In the genomic region with DNA sequence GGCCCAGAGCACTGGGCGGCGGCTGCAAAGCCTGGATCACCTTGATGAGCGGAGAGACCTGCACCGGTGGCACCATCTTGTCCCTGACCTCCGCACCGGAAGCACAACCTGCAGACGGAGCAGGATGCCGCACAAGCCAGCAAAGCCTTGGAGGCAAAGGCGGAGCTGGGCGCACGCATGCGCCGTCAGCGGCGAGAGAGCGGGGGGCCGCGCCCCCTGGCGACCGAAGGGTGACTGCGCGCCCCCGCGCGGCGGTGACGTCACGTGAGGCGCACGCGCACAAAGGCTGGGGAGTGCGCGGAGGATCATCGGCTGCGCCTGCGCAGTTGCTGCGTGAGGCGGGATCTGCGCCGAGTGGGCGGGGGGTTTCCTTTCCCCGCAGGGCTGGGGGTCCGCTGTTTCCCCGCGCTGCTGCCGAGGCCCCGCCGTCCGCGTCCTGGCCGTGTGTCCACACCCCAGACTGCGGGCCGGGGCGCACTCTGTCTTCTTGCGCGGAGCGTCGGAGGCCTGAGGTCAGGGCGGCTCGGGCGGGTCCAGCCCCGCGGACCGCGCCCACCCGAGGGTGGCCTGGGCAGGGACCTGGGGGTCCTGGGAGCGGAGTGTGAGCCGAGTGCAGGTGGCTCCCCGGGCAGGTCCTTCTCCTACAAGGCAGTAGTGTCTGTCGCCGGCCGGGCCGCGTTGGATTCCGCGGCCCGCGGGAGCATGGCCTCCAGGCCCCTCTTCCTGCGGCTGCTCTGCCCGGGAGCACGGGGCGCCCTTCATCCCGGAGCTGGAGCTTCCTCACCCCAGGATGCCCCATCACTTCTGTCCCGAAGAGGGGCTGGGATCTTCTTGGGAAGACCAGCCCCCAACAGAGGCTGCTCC, we compare ENCODE assay signal across 1 cellular context.
TF ChIP-seq lines count a peak whose summit lies in the region.

TSS of gene ATP5ME (minus strand) at position 105 of the 864 bp plus-strand sequence. CDS start at position 76, 29 bp downstream.
A gene with protein sequence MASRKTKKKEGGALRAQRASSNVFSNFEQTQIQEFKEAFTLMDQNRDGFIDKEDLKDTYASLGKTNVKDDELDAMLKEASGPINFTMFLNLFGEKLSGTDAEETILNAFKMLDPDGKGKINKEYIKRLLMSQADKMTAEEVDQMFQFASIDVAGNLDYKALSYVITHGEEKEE (plus strand): TSS at position 371 of the 864 bp plus-strand sequence. CDS start 3,485 bp downstream, outside the sequence.

TF ChIP-seq in HepG2, 621 proteins besides CTCF, POLR2A, EP300 and RAD21 (continued from another document and continues in another):
- TF ChIP-seq RNF219 (CRISPR knock-in tag; IDR thresholded peaks at IDR 0.05), result no peak
- TF ChIP-seq, protein P1, sequence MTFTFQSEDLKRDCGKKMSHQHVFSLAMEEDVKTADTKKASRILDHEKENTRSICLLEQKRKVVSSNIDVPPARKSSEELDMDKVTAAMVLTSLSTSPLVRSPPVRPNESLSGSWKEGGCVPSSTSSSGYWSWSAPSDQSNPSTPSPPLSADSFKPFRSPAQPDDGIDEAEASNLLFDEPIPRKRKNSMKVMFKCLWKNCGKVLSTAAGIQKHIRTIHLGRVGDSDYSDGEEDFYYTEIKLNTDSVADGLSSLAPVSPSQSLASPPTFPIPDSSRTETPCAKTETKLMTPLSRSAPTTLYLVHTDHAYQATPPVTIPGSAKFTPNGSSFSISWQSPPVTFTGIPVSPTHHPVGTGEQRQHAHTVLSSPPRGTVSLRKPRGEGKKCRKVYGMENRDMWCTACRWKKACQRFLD (CRISPR knock-in tag; IDR thresholded peaks at IDR 0.05; ENCODE audit: borderline replicate concordance), result peak; percentile 82; the same call in 1 of the 2 replicates
- peak; percentile 84; the same call in 1 of the 2 replicates for TF ChIP-seq ZSCAN21 (CRISPR knock-in tag; IDR thresholded peaks at IDR 0.05; ENCODE audit: borderline replicate concordance)
- TF ChIP-seq, protein P2, sequence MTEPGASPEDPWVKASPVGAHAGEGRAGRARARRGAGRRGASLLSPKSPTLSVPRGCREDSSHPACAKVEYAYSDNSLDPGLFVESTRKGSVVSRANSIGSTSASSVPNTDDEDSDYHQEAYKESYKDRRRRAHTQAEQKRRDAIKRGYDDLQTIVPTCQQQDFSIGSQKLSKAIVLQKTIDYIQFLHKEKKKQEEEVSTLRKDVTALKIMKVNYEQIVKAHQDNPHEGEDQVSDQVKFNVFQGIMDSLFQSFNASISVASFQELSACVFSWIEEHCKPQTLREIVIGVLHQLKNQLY (CRISPR knock-in tag; IDR thresholded peaks at IDR 0.05), result peak; percentile 12; the same call in 1 of the 2 replicates
- peak; percentile 50; the same call in 1 of the 2 replicates for TF ChIP-seq PHF21A (CRISPR knock-in tag; IDR thresholded peaks at IDR 0.05)
- TF ChIP-seq, protein P3, sequence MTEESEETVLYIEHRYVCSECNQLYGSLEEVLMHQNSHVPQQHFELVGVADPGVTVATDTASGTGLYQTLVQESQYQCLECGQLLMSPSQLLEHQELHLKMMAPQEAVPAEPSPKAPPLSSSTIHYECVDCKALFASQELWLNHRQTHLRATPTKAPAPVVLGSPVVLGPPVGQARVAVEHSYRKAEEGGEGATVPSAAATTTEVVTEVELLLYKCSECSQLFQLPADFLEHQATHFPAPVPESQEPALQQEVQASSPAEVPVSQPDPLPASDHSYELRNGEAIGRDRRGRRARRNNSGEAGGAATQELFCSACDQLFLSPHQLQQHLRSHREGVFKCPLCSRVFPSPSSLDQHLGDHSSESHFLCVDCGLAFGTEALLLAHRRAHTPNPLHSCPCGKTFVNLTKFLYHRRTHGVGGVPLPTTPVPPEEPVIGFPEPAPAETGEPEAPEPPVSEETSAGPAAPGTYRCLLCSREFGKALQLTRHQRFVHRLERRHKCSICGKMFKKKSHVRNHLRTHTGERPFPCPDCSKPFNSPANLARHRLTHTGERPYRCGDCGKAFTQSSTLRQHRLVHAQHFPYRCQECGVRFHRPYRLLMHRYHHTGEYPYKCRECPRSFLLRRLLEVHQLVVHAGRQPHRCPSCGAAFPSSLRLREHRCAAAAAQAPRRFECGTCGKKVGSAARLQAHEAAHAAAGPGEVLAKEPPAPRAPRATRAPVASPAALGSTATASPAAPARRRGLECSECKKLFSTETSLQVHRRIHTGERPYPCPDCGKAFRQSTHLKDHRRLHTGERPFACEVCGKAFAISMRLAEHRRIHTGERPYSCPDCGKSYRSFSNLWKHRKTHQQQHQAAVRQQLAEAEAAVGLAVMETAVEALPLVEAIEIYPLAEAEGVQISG (CRISPR knock-in tag; IDR thresholded peaks at IDR 0.05), result peak; percentile 85
- peak; percentile 88 for TF ChIP-seq POLR2AphosphoS5 (IDR thresholded peaks at IDR 0.05; ENCODE audit: low read depth, low read length)
- no peak for TF ChIP-seq ZNF780A (CRISPR knock-in tag; IDR thresholded peaks at IDR 0.05)
- no peak for TF ChIP-seq MLLT10 (CRISPR knock-in tag; IDR thresholded peaks at IDR 0.05)
- 0 out of 2 replicates have a peak, but pooled peaks have one; percentile 30 for TF ChIP-seq ZNF773 (CRISPR knock-in tag; IDR thresholded peaks at IDR 0.05; ENCODE audit: borderline replicate concordance)
- no peak for TF ChIP-seq ZNF597 (CRISPR knock-in tag; IDR thresholded peaks at IDR 0.05)
- 0 out of 2 replicates have a peak, but pooled peaks have one; percentile 10 for TF ChIP-seq SRF (IDR thresholded peaks at IDR 0.05; ENCODE audit: low read depth, low read length)
- no peak for TF ChIP-seq SRSF1 (optimal IDR thresholded peaks at IDR 0.05; ENCODE audit: low read depth, low read length)
- TF ChIP-seq PITX1 (CRISPR knock-in tag; IDR thresholded peaks at IDR 0.05), result 0 out of 2 replicates have a peak, but pooled peaks have one; percentile 45
- TF ChIP-seq MBD4 (IDR thresholded peaks at IDR 0.05; ENCODE audit: borderline replicate concordance, low read length), result no peak
- peak; percentile 86; the same call in 1 of the 2 replicates for TF ChIP-seq ZBTB3 (CRISPR knock-in tag; IDR thresholded peaks at IDR 0.05; ENCODE audit: borderline replicate concordance, low read depth)
- TF ChIP-seq, protein P4, sequence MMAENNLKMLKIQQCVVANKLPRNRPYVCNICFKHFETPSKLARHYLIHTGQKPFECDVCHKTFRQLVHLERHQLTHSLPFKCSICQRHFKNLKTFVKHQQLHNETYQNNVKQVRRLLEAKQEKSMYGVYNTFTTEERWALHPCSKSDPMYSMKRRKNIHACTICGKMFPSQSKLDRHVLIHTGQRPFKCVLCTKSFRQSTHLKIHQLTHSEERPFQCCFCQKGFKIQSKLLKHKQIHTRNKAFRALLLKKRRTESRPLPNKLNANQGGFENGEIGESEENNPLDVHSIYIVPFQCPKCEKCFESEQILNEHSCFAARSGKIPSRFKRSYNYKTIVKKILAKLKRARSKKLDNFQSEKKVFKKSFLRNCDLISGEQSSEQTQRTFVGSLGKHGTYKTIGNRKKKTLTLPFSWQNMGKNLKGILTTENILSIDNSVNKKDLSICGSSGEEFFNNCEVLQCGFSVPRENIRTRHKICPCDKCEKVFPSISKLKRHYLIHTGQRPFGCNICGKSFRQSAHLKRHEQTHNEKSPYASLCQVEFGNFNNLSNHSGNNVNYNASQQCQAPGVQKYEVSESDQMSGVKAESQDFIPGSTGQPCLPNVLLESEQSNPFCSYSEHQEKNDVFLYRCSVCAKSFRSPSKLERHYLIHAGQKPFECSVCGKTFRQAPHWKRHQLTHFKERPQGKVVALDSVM (CRISPR knock-in tag; IDR thresholded peaks at IDR 0.05), result 0 out of 2 replicates have a peak, but pooled peaks have one; percentile 57
- TF ChIP-seq HOXA7 (CRISPR knock-in tag; IDR thresholded peaks at IDR 0.05), result no peak
- peak; percentile 24; the same call in 1 of the 2 replicates for TF ChIP-seq MXD4 (CRISPR knock-in tag; IDR thresholded peaks at IDR 0.05)
- 0 out of 2 replicates have a peak, but pooled peaks have one; percentile 14 for TF ChIP-seq GATA4 (IDR thresholded peaks at IDR 0.05; ENCODE audit: borderline replicate concordance, low read depth)
- no peak; the same call in 1 of the 2 replicates for TF ChIP-seq ZNF205 (CRISPR knock-in tag; IDR thresholded peaks at IDR 0.05)
- TF ChIP-seq ASH2L (IDR thresholded peaks at IDR 0.05; ENCODE audit: insufficient read length, low read depth, low read length), result peak; percentile 67
- no peak for TF ChIP-seq ZNF24 (IDR thresholded peaks at IDR 0.05)
- no peak for TF ChIP-seq DNMT1 (CRISPR knock-in tag; IDR thresholded peaks at IDR 0.05)
- no peak for TF ChIP-seq ZNF878 (CRISPR knock-in tag; IDR thresholded peaks at IDR 0.05)
- peak; percentile 58 for TF ChIP-seq ZC3H13 (CRISPR knock-in tag; IDR thresholded peaks at IDR 0.05)
- peak; percentile 89 for TF ChIP-seq PHF8 (CRISPR knock-in tag; IDR thresholded peaks at IDR 0.05)
- TF ChIP-seq ZNF337 (CRISPR knock-in tag; IDR thresholded peaks at IDR 0.05; ENCODE audit: borderline replicate concordance, low read depth), result no peak
- no peak for TF ChIP-seq THYN1 (CRISPR knock-in tag; IDR thresholded peaks at IDR 0.05; ENCODE audit: borderline replicate concordance, low read depth)
- TF ChIP-seq ZNF550 (CRISPR knock-in tag; IDR thresholded peaks at IDR 0.05; ENCODE audit: borderline replicate concordance), result no peak
- peak; percentile 83 for TF ChIP-seq BHLHE40 (IDR thresholded peaks at IDR 0.05; ENCODE audit: low read length)
- TF ChIP-seq ZNF800 (CRISPR knock-in tag; IDR thresholded peaks at IDR 0.05), result no peak
- no peak; the same call in 1 of the 2 replicates for TF ChIP-seq FOXP4 (CRISPR knock-in tag; IDR thresholded peaks at IDR 0.05)
- peak; percentile 64; the same call in 1 of the 2 replicates for TF ChIP-seq ZGPAT (CRISPR knock-in tag; IDR thresholded peaks at IDR 0.05)
- TF ChIP-seq BORCS8-MEF2B (CRISPR knock-in tag; IDR thresholded peaks at IDR 0.05), result peak; percentile 67; the same call in 1 of the 2 replicates
- no peak for TF ChIP-seq ZNF577 (CRISPR knock-in tag; IDR thresholded peaks at IDR 0.05; ENCODE audit: borderline replicate concordance, low read depth)
- TF ChIP-seq DR1 (CRISPR knock-in tag; IDR thresholded peaks at IDR 0.05), result peak; percentile 58; the same call in 1 of the 2 replicates
- TF ChIP-seq DDIT3 (CRISPR knock-in tag; IDR thresholded peaks at IDR 0.05), result no peak
- TF ChIP-seq TCF12 (IDR thresholded peaks at IDR 0.05), result no peak
- 0 out of 2 replicates have a peak, but pooled peaks have one; percentile 65 for TF ChIP-seq TCF12 (CRISPR knock-in tag; IDR thresholded peaks at IDR 0.05)
- no peak for TF ChIP-seq KMT2A (CRISPR knock-in tag; IDR thresholded peaks at IDR 0.05)
